ENCODE assay signal across 1 cellular context in genomic region chr14:87108726-87109125, GRCh38.
TF ChIP-seq lines count a peak whose summit lies in the region.

No MANE protein-coding gene starts in this region.

TF ChIP-seq in HepG2, 621 proteins besides CTCF, POLR2A, EP300 and RAD21 (continued from another document):
- TF ChIP-seq SYNCRIP (IDR thresholded peaks at IDR 0.05; ENCODE audit: insufficient read depth, low read depth, low read length) (no peak), ZMAT3 (CRISPR knock-in tag; conservative IDR thresholded peaks at IDR 0.05) (no peak), MBNL3 (CRISPR knock-in tag; conservative IDR thresholded peaks at IDR 0.05) (no peak), KDM2A (CRISPR knock-in tag; IDR thresholded peaks at IDR 0.05; ENCODE audit: borderline replicate concordance, low read depth) (no peak), NR2F6 (IDR thresholded peaks at IDR 0.05) (no peak), NR2F6 (CRISPR knock-in tag; IDR thresholded peaks at IDR 0.05) (no peak)
